Comparison of ENCODE assay signal across 23 cellular contexts in the genomic region with DNA sequence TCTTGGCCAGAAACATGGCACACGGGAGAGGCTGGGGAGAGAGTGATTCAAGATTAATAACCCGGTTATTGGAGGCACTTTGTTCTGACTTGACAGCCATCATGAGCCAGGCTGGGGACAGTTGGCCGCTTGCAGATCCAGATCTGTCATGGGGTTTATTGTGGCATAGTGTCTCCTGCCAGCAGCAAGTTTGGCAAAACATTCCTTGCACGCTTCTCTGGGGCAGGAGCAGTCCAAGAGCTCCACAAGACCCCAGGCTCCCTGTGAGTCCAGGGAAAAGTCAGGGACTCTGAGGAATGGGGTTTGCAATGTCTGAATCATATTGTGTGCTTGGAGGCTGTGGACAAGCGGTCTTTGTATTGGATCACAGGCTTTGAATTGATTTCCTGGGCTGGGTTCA.
"Had no signal": no experiment of that assay in that cellular context is flagged by ENCODE, and none has a peak within 500 bp of the region (broad histone marks: within the 10 kb centered on the region; RNA-seq: fewer than 3 reads in every experiment).

No MANE protein-coding gene starts in this region.

- H3K36me3 ChIP-seq: esophagus muscularis mucosa, left lung, sigmoid colon, spleen, transverse colon, upper lobe of right lung, vagina had no signal

- DNase-seq: dermis blood vessel endothelial cell; effector memory CD4-positive, alpha-beta T cell; foreskin keratinocyte; immature natural killer cell; left lung; mesendoderm; midbrain; naive thymus-derived CD4-positive, alpha-beta T cell; psoas muscle; right cardiac atrium; sigmoid colon; spleen; stimulated activated CD4-positive, alpha-beta T cell treated with anti-CD3 and anti-CD28 coated beads, Interleukin-4, amount 100 ng/mL, for 4 hours; stimulated activated naive CD8-positive, alpha-beta T cell treated with anti-CD3 and anti-CD28 coated beads, Interleukin-15, Interleukin-2, amounts not matched to agents 100 U/mL and 50 U/mL, for 24 hours; testis; transverse colon; upper lobe of right lung had no signal

- H3K4me3 ChIP-seq: coronary artery, esophagus muscularis mucosa, left lung, psoas muscle, sigmoid colon, skin epidermis, spleen, testis, transverse colon, upper lobe of right lung, vagina had no signal

- H3K4me1 ChIP-seq: esophagus muscularis mucosa, foreskin keratinocyte, left lung, psoas muscle, sigmoid colon, spleen, testis, transverse colon, upper lobe of right lung, vagina had no signal

- H3K27ac Mint-ChIP-seq: immature natural killer cell; naive thymus-derived CD4-positive, alpha-beta T cell; nephron; stimulated activated memory B cell treated with anti-CD40 and anti-IgM and Interleukin-4, amounts not matched to agents 10 μg/mL and 1 μg/mL and 100 μg/mL, for 72 hours had no signal

- H3K9me3 Mint-ChIP-seq: immature natural killer cell; nephron; stimulated activated memory B cell treated with anti-CD40 and anti-IgM and Interleukin-4, amounts not matched to agents 10 μg/mL and 1 μg/mL and 100 μg/mL, for 72 hours had no signal

- H3K27me3 ChIP-seq: esophagus muscularis mucosa, left lung, sigmoid colon, spleen, testis, transverse colon, vagina had no signal

- H3K4me3 Mint-ChIP-seq: immature natural killer cell; naive thymus-derived CD4-positive, alpha-beta T cell; nephron; stimulated activated memory B cell treated with anti-CD40 and anti-IgM and Interleukin-4, amounts not matched to agents 10 μg/mL and 1 μg/mL and 100 μg/mL, for 72 hours had no signal

- H3K4me1 Mint-ChIP-seq: immature natural killer cell; naive thymus-derived CD4-positive, alpha-beta T cell; nephron; stimulated activated memory B cell treated with anti-CD40 and anti-IgM and Interleukin-4, amounts not matched to agents 10 μg/mL and 1 μg/mL and 100 μg/mL, for 72 hours had no signal

- ATAC-seq: foreskin keratinocyte; left lung; naive thymus-derived CD4-positive, alpha-beta T cell; psoas muscle; right cardiac atrium; stimulated activated memory B cell treated with anti-CD40 and anti-IgM and Interleukin-4, amounts not matched to agents 10 μg/mL and 1 μg/mL and 100 μg/mL, for 72 hours; stimulated activated naive CD8-positive, alpha-beta T cell treated with anti-CD3 and anti-CD28 coated beads, Interleukin-15, Interleukin-2, amounts not matched to agents 100 U/mL and 50 U/mL, for 24 hours; upper lobe of right lung had no signal

- H3K27ac ChIP-seq: coronary artery, esophagus muscularis mucosa, foreskin keratinocyte, left lung, psoas muscle, sigmoid colon, skin epidermis, spleen, testis, transverse colon, upper lobe of right lung, vagina had no signal

- H3K36me3 Mint-ChIP-seq: stimulated activated memory B cell treated with anti-CD40 and anti-IgM and Interleukin-4, amounts not matched to agents 10 μg/mL and 1 μg/mL and 100 μg/mL, for 72 hours had no signal

- H3K9me3 ChIP-seq: esophagus muscularis mucosa, left lung, psoas muscle, sigmoid colon, spleen, testis, transverse colon, upper lobe of right lung, vagina had no signal
